ENCODE assay signal across 1 cellular context in genomic region chr1:165697881-165698842, GRCh38.
TF ChIP-seq lines count a peak whose summit lies in the region.

ALDH9A1 (minus strand) TSS chr1:165698562; CDS start chr1:165698558, 4 bp downstream.

TF ChIP-seq in HepG2, 621 proteins besides CTCF, POLR2A, EP300 and RAD21 (continued from another document and continues in another):
- TF ChIP-seq ZNF784 (CRISPR knock-in tag; IDR thresholded peaks at IDR 0.05; ENCODE audit: borderline replicate concordance) = peak; percentile 78; the same call in 1 of the 2 replicates
- TF ChIP-seq GFI1 (CRISPR knock-in tag; IDR thresholded peaks at IDR 0.05; ENCODE audit: borderline replicate concordance) = peak; percentile 18; the same call in 1 of the 2 replicates
- TF ChIP-seq KLF6 (CRISPR knock-in tag; IDR thresholded peaks at IDR 0.05) = peak; percentile 78
- no peak for TF ChIP-seq ZSCAN30 (CRISPR knock-in tag; IDR thresholded peaks at IDR 0.05)
- TF ChIP-seq RELA (CRISPR knock-in tag; IDR thresholded peaks at IDR 0.05) = no peak
- TF ChIP-seq FOXP4 (CRISPR knock-in tag; IDR thresholded peaks at IDR 0.05) = peak; percentile 40
- no peak for TF ChIP-seq FOXP1 (IDR thresholded peaks at IDR 0.05)
- TF ChIP-seq FOXP1 (CRISPR knock-in tag; IDR thresholded peaks at IDR 0.05) = peak; percentile 16; the same call in 1 of the 2 replicates
- TF ChIP-seq MBNL3 (CRISPR knock-in tag; conservative IDR thresholded peaks at IDR 0.05) = no peak
- peak; percentile 95 for TF ChIP-seq SRY (CRISPR knock-in tag; IDR thresholded peaks at IDR 0.05)
- no peak for TF ChIP-seq HCFC1 (IDR thresholded peaks at IDR 0.05; ENCODE audit: low read depth, low read length)
- TF ChIP-seq JUNB (CRISPR knock-in tag; IDR thresholded peaks at IDR 0.05; ENCODE audit: borderline replicate concordance) = 0 out of 2 replicates have a peak, but pooled peaks have one; percentile 26
- no peak for TF ChIP-seq ZNF546 (CRISPR knock-in tag; conservative IDR thresholded peaks at IDR 0.05)
- no peak for TF ChIP-seq ZNF138 (CRISPR knock-in tag; IDR thresholded peaks at IDR 0.05; ENCODE audit: low read depth)
- TF ChIP-seq MTF1 (CRISPR knock-in tag; IDR thresholded peaks at IDR 0.05) = no peak
- TF ChIP-seq ZNF282 (IDR thresholded peaks at IDR 0.05; ENCODE audit: partially characterized antibody) = no peak
- TF ChIP-seq THAP8 (CRISPR knock-in tag; IDR thresholded peaks at IDR 0.05; ENCODE audit: borderline replicate concordance) = no peak
- peak; percentile 72 for TF ChIP-seq MXD3 (CRISPR knock-in tag; IDR thresholded peaks at IDR 0.05)
- no peak; the same call in 1 of the 2 replicates for TF ChIP-seq ZNF142 (CRISPR knock-in tag; IDR thresholded peaks at IDR 0.05)
- TF ChIP-seq NFYC (CRISPR knock-in tag; IDR thresholded peaks at IDR 0.05) = no peak
- TF ChIP-seq DZIP1 (CRISPR knock-in tag; IDR thresholded peaks at IDR 0.05) = peak; percentile 94; the same call in 1 of the 2 replicates
- TF ChIP-seq KDM4B (CRISPR knock-in tag; IDR thresholded peaks at IDR 0.05) = peak; percentile 62; the same call in 1 of the 2 replicates
- peak; percentile 78 for TF ChIP-seq ZNF781 (CRISPR knock-in tag; IDR thresholded peaks at IDR 0.05; ENCODE audit: borderline replicate concordance, not compliant biosample characterization)
- peak; percentile 64 for TF ChIP-seq GATAD1 (CRISPR knock-in tag; IDR thresholded peaks at IDR 0.05)
- no peak for TF ChIP-seq RFX5 (IDR thresholded peaks at IDR 0.05; ENCODE audit: low read depth, low read length)
- no peak for TF ChIP-seq LBX2 (CRISPR knock-in tag; IDR thresholded peaks at IDR 0.05; ENCODE audit: borderline replicate concordance)
- no peak for TF ChIP-seq FOXM1 (CRISPR knock-in tag; IDR thresholded peaks at IDR 0.05)
- TF ChIP-seq NR2F2 (IDR thresholded peaks at IDR 0.05; ENCODE audit: borderline replicate concordance, low read depth) = no peak
- TF ChIP-seq ISL2 (CRISPR knock-in tag; IDR thresholded peaks at IDR 0.05) = peak; percentile 31; the same call in 1 of the 2 replicates
- TF ChIP-seq KDM1A (CRISPR knock-in tag; IDR thresholded peaks at IDR 0.05) = no peak
- TF ChIP-seq NR2F6 (IDR thresholded peaks at IDR 0.05) = no peak
- TF ChIP-seq NR2F6 (CRISPR knock-in tag; IDR thresholded peaks at IDR 0.05) = no peak
- TF ChIP-seq SIX1 (CRISPR knock-in tag; IDR thresholded peaks at IDR 0.05; ENCODE audit: borderline replicate concordance) = no peak
- peak; percentile 82 for TF ChIP-seq UBTF (CRISPR knock-in tag; IDR thresholded peaks at IDR 0.05)
- TF ChIP-seq ZNF619 (CRISPR knock-in tag; IDR thresholded peaks at IDR 0.05) = 0 out of 2 replicates have a peak, but pooled peaks have one; percentile 43
- peak; percentile 45; the same call in 1 of the 2 replicates for TF ChIP-seq MYC (CRISPR knock-in tag; IDR thresholded peaks at IDR 0.05; ENCODE audit: borderline replicate concordance)
- TF ChIP-seq NCOR1 (IDR thresholded peaks at IDR 0.05; ENCODE audit: borderline replicate concordance, low read length) = no peak
- TF ChIP-seq ZFP36L2 (CRISPR knock-in tag; IDR thresholded peaks at IDR 0.05) = peak; percentile 91
- TF ChIP-seq MTERF4 (CRISPR knock-in tag; IDR thresholded peaks at IDR 0.05) = peak; percentile 96
- no peak for TF ChIP-seq SMC3 (IDR thresholded peaks at IDR 0.05; ENCODE audit: low read length)
- TF ChIP-seq NFE2L1 (CRISPR knock-in tag; IDR thresholded peaks at IDR 0.05; ENCODE audit: borderline replicate concordance) = no peak
